In genomic region chr5:143154495-143155375, GRCh38 we compare ENCODE assay signal across 9 cellular contexts.
DNase-seq lines count a peak whose midpoint lies in the region; ATAC-seq, FAIRE-seq and TF ChIP-seq lines count a peak whose summit lies in the region.
"Had no signal": no experiment of that assay in that cellular context is flagged by ENCODE, and none has a peak within 500 bp of the region (broad histone marks: within the 10 kb centered on the region; RNA-seq: fewer than 3 reads in every experiment).

No MANE protein-coding gene starts in this region.

- peak; percentile 78 for FAIRE-seq in keratinocyte (lab: Jason Lieb, UNC)
- FAIRE-seq: HTR-8/SVneo had no signal

- H3K79me2 ChIP-seq in mammary epithelial cell (ENCODE audit: insufficient read depth, low read length): no peaks in the 10 kb centered on the region
- H3K79me2 ChIP-seq in keratinocyte (ENCODE audit: control insufficient read depth, insufficient read depth, low read length): no peaks in the 10 kb centered on the region

- no peaks in the 10 kb centered on the region for H4K20me1 ChIP-seq in mammary epithelial cell (ENCODE audit: insufficient read depth, low read length)
- no peaks in the 10 kb centered on the region for H4K20me1 ChIP-seq in keratinocyte (ENCODE audit: control insufficient read depth, extremely low read depth, insufficient read depth, low read length)

- ATAC-seq in HG02571 (IDR thresholded peaks at IDR 0.05; ENCODE audit: unreplicated experiment) (no peak), GM18868 (IDR thresholded peaks at IDR 0.05; ENCODE audit: unreplicated experiment) (no peak)

- peak; percentile 39 for DNase-seq in HS-27A (ENCODE audit: low read depth)
- peak; percentile 55 for DNase-seq in mammary epithelial cell
- no peak for DNase-seq in keratinocyte (ENCODE audit: low read depth, low spot score)
- DNase-seq in prostate gland (ENCODE audit: low spot score): no peak
- DNase-seq in NCI-H128 (lab: John Stamatoyannopoulos, UW; ENCODE audit: unreplicated experiment): no peak

- TF ChIP-seq CTCF in mammary epithelial cell (conservative IDR thresholded peaks at IDR 0.05 in 1 of 2, IDR thresholded peaks at IDR 0.05 in 1 of 2; ENCODE audit: extremely low read depth in 1 of 2, insufficient read depth in 1 of 2, low read depth in 1 of 2, low read length in 2 of 2): no peak
- no peak for TF ChIP-seq CTCF in keratinocyte (optimal IDR thresholded peaks at IDR 0.05 in 1 of 3, IDR thresholded peaks at IDR 0.05 in 1 of 3, conservative IDR thresholded peaks at IDR 0.05 in 1 of 3; ENCODE audit: extremely low read depth in 1 of 3, insufficient read depth in 2 of 3, low read length in 3 of 3)
- no peak for TF ChIP-seq CTCF in prostate gland (IDR thresholded peaks at IDR 0.05)

- no TSS peak for BruUV-seq in mammary epithelial cell (replicated peaks; lab: Mats Ljungman, UMichigan)

- intact Hi-C loops in mammary epithelial cell (cut with micrococcal nuclease) (loop anchor here (2.0 to 10.0 kb wide), 2 partner anchors 74 to 230 kb away; no protein-coding TSS in a partner anchor), prostate gland (cut with DNase I) (loop anchor here (5.0 kb wide), 1 partner anchor 248 kb away; the partner anchor contains the start of gene NR3C1)

- WGBS in mammary epithelial cell (ENCODE audit: low coverage, missing lambda C conversion rate): 27% methylated on average over 4 of the region's 5 CpGs
- 72% methylated on average over 5 of the region's 5 CpGs for WGBS in prostate gland

- no peak overlapping the region for H3K9ac ChIP-seq in mammary epithelial cell (ENCODE audit: insufficient read depth, low read length)
- no peak overlapping the region for H3K9ac ChIP-seq in keratinocyte (ENCODE audit: control insufficient read depth, extremely low read depth, insufficient read depth, low read length)
- peak overlapping the region in 3 of 5 donors; percentile 7 to 36 (median 20) for H3K9ac ChIP-seq in subcutaneous abdominal adipose tissue (ENCODE audit: low read length in 5 of 5)

- no peaks in the 10 kb centered on the region for H3K9me1 ChIP-seq in keratinocyte (ENCODE audit: control insufficient read depth, extremely low read depth, insufficient read depth, low read length)

- H3K27me3 ChIP-seq in mammary epithelial cell (ENCODE audit: insufficient read depth, low read length): no peaks in the 10 kb centered on the region
- no peaks in the 10 kb centered on the region for H3K27me3 ChIP-seq in keratinocyte (ENCODE audit: control insufficient read depth, extremely low read depth, insufficient read depth, low read length)
- H3K27me3 ChIP-seq in subcutaneous abdominal adipose tissue (ENCODE audit: control insufficient read depth in 5 of 5, insufficient read depth in 4 of 5, low read length in 5 of 5): no peaks in the 10 kb centered on the region
- H3K27me3 ChIP-seq in prostate gland (replicated peaks; ENCODE audit: insufficient read depth): no peaks in the 10 kb centered on the region

- TF ChIP-seq POLR2A in prostate gland (IDR thresholded peaks at IDR 0.05): no peak

- CTCF ChIA-PET in mammary epithelial cell (lab: Charles Lee; ENCODE audit: low non-redundant PET): no interaction called here

- dilution Hi-C loops in mammary epithelial cell (cut with HindIII; ENCODE audit: low sequenced_read_pairs): loop anchor here (5.0 kb wide), 1 partner anchor 37 kb away; no protein-coding TSS in a partner anchor
- dilution Hi-C loops in keratinocyte (cut with MboI; ENCODE audit: extremely low pct_ligation_motif_present, low sequenced_read_pairs): no loop called here

- H3K4me3 ChIP-seq in mammary epithelial cell (replicated peaks in 1 of 3; ENCODE audit: insufficient read depth in 1 of 3, low read depth in 2 of 3, low read length in 3 of 3) (no peak overlapping the region), keratinocyte (ENCODE audit: control insufficient read depth in 2 of 3, extremely low read depth in 1 of 3, insufficient read depth in 2 of 3, low read depth in 1 of 3, low read length in 3 of 3) (no peak overlapping the region), subcutaneous abdominal adipose tissue (ENCODE audit: low read depth in 1 of 5, low read length in 5 of 5) (no peak overlapping the region), prostate gland (no peak overlapping the region)

- H3K4me2 ChIP-seq in mammary epithelial cell (ENCODE audit: insufficient read depth, low read depth, low read length) (peak overlapping the region; percentile 9), keratinocyte (ENCODE audit: control insufficient read depth, extremely low read depth, insufficient read depth, low read depth, low read length) (peak overlapping the region; percentile 28)

- no peaks in the 10 kb centered on the region for H3K9me3 ChIP-seq in mammary epithelial cell (replicated peaks; ENCODE audit: insufficient read depth, low read length)
- no peaks in the 10 kb centered on the region for H3K9me3 ChIP-seq in keratinocyte (ENCODE audit: control insufficient read depth, low read depth, low read length)
- no peaks in the 10 kb centered on the region for H3K9me3 ChIP-seq in subcutaneous abdominal adipose tissue (ENCODE audit: control insufficient read depth in 5 of 5, low read length in 5 of 5)
- no peaks in the 10 kb centered on the region for H3K9me3 ChIP-seq in prostate gland

- in situ Hi-C loops in mammary epithelial cell (cut with MboI; ENCODE audit: low sequenced_read_pairs in 2 of 2): no loop called here

- H2AFZ ChIP-seq in mammary epithelial cell (ENCODE audit: low read depth, low read length) (peak overlapping the region; percentile 82), keratinocyte (ENCODE audit: control insufficient read depth, low read length) (peak overlapping the region; percentile 71)

- H3K4me1 ChIP-seq in mammary epithelial cell (ENCODE audit: insufficient read depth, low read length) (peaks cover 15% of the 10 kb centered on the region), keratinocyte (ENCODE audit: control insufficient read depth, extremely low read depth, insufficient read depth, low read length) (peaks cover 12% of the 10 kb centered on the region), subcutaneous abdominal adipose tissue (ENCODE audit: control insufficient read depth in 5 of 5, insufficient read depth in 5 of 5, low read length in 5 of 5) (peaks cover 4 to 38% (median 27%) of the 10 kb centered on the region in 5 donors), prostate gland (replicated peaks) (peaks cover 3% of the 10 kb centered on the region)

- H3K36me3 ChIP-seq in mammary epithelial cell (ENCODE audit: insufficient read depth, low read length) (no peaks in the 10 kb centered on the region), keratinocyte (ENCODE audit: control insufficient read depth in 2 of 2, extremely low read depth in 1 of 2, insufficient read depth in 2 of 2, low read length in 2 of 2) (no peaks in the 10 kb centered on the region), subcutaneous abdominal adipose tissue (ENCODE audit: control insufficient read depth in 5 of 5, insufficient read depth in 5 of 5, low read length in 5 of 5) (peaks cover 0 to 6% (median 3%) of the 10 kb centered on the region in 5 donors), prostate gland (no peaks in the 10 kb centered on the region)

- H3K27ac ChIP-seq in mammary epithelial cell (ENCODE audit: insufficient read depth, low read depth, low read length) (peak overlapping the region; percentile 44), keratinocyte (ENCODE audit: control insufficient read depth, insufficient read depth, low read length) (no peak overlapping the region), subcutaneous abdominal adipose tissue (ENCODE audit: low read depth, low read length) (peak overlapping the region; percentile 85), prostate gland (peak overlapping the region in 1 of 2 donors; percentile 26)

Comparison
In these comparisons a context has a peak if more than half of its experiments do, and no peak if none do; other contexts are left out.
1. DNase-seq: peak in HS-27A (single experiment) and mammary epithelial cell (single experiment); none in keratinocyte (single experiment), prostate gland (single experiment) and NCI-H128 (single experiment).
2. H3K9ac ChIP-seq: peak in subcutaneous abdominal adipose tissue (3 of 5); none in mammary epithelial cell (single experiment) and keratinocyte (single experiment).